In genomic region chrY:8618302-8618701, GRCh38 we compare ENCODE assay signal across 21 cellular contexts.
"Had no signal": no experiment of that assay in that cellular context is flagged by ENCODE, and none has a peak within 500 bp of the region (broad histone marks: within the 10 kb centered on the region; RNA-seq: fewer than 3 reads in every experiment).

No MANE protein-coding gene starts in this region.

- ATAC-seq: gastrocnemius medialis; heart right ventricle; left cardiac atrium; left lung; left ventricle myocardium superior; lower lobe of right lung; mucosa of descending colon; naive thymus-derived CD8-positive, alpha-beta T cell had no signal

- H3K4me3 ChIP-seq: colonic mucosa, esophagus muscularis mucosa, gastrocnemius medialis, heart right ventricle, left lung, lower lobe of right lung, mucosa of descending colon had no signal

- H3K27ac ChIP-seq: colonic mucosa, esophagus muscularis mucosa, gastrocnemius medialis, heart right ventricle, left lung, lower lobe of right lung had no signal

- H3K4me1 ChIP-seq: colonic mucosa, gastrocnemius medialis, heart right ventricle, left lung, lower lobe of right lung had no signal

- DNase-seq: colonic mucosa; cortex of kidney; effector CD8-positive, alpha-beta T cell; foreskin melanocyte; gastrocnemius medialis; glutamatergic neuron; head of caudate nucleus; heart right ventricle; hippocampal formation; left cardiac atrium; left lung; left ventricle myocardium superior; lower lobe of right lung; mesenchymal stem cell; mucosa of descending colon; naive B cell; naive thymus-derived CD8-positive, alpha-beta T cell had no signal

- H3K27me3 ChIP-seq: colonic mucosa, esophagus muscularis mucosa, gastrocnemius medialis, heart right ventricle, left lung had no signal

- FAIRE-seq: endothelial cell of umbilical vein, islet of Langerhans, keratinocyte had no signal

- H3K9me3 ChIP-seq: colonic mucosa, esophagus muscularis mucosa, gastrocnemius medialis, heart right ventricle, left lung, lower lobe of right lung, mucosa of descending colon had no signal

- H3K36me3 ChIP-seq: colonic mucosa, esophagus muscularis mucosa, gastrocnemius medialis, heart right ventricle, left lung, lower lobe of right lung had no signal
